ENCODE assay signal across 11 cellular contexts in the genomic region with DNA sequence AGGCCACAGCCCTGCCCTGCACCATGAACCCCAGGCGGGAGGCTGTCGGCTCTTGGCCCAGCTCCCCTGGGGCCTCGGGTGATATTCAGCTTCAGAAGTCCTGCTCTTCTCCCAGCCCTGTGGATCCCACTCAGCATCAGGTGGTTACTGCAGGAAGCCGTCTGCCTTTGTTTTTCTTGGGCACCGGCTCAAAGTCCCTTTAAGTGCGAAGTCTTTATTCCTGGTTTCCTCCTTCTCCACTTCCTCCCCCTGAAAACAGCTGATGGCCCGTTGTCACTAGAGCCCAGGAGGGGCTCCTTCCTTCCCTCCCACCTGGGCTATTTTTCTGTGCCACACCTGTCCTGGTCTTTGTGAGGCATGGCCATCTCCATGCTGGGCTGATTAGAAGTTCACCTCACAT.
DNase-seq lines count a peak whose midpoint lies in the region; TF ChIP-seq lines count a peak whose summit lies in the region.
"Had no signal": no experiment of that assay in that cellular context is flagged by ENCODE, and none has a peak within 500 bp of the region (broad histone marks: within the 10 kb centered on the region; RNA-seq: fewer than 3 reads in every experiment).

No MANE protein-coding gene starts in this region.

- TF ChIP-seq EP300 in esophagus muscularis mucosa (IDR thresholded peaks at IDR 0.05): no peak

- H3K18ac ChIP-seq in neuronal stem cell (ENCODE audit: low read length): no peak overlapping the region

- no peaks in the 10 kb centered on the region for H4K20me1 ChIP-seq in BLaER1 treated with 17β-estradiol and CSF1 and Interleukin-3, amounts not matched to agents 10 nM and 100 nM

- no peaks in the 10 kb centered on the region for H3K79me1 ChIP-seq in neuronal stem cell (ENCODE audit: low read depth, low read length)

- peak overlapping the region; percentile 44 for H2AK5ac ChIP-seq in neuronal stem cell (ENCODE audit: low read depth, low read length)

- no peak overlapping the region for H4K91ac ChIP-seq in neuronal stem cell (ENCODE audit: low read depth, low read length, poor library complexity)

- peaks cover 0 to 17% (median 14%) of the 10 kb centered on the region in 10 experiments; a peak in 14 of 20 replicates for H3K4me1 ChIP-seq in BLaER1 treated with 17β-estradiol and CSF1 and Interleukin-3, amounts not matched to agents 10 nM and 100 nM
- H3K4me1 ChIP-seq in esophagus muscularis mucosa (no peaks in the 10 kb centered on the region), neuronal stem cell (ENCODE audit: control insufficient read depth in 2 of 2, insufficient read depth in 1 of 2, low read depth in 1 of 2, low read length in 2 of 2) (peaks cover 2 to 4% of the 10 kb centered on the region in 2 donors), HAP-1 (no peaks in the 10 kb centered on the region), ascending aorta (no peaks in the 10 kb centered on the region)
- H3K4me1 ChIP-seq: Caco-2 had no signal

- DNase-seq in esophagus muscularis mucosa (ENCODE audit: extremely low spot score) (peak; percentile 88), neuronal stem cell (ENCODE audit: low spot score) (no peak), HAP-1 (ENCODE audit: low spot score in 2 of 2) (no peak), ascending aorta (ENCODE audit: low spot score in 2 of 2) (no peak), hypothalamus (lab: John Stamatoyannopoulos, UW) (no peak)
- DNase-seq: Caco-2; CD4-positive, alpha-beta T cell; GM23248; HCEC 1CT had no signal

- 71% methylated on average over 7 of the region's 7 CpGs for WGBS in esophagus muscularis mucosa
- no CpG with 5 or more reads among the region's 7 CpGs for WGBS in neuronal stem cell (ENCODE audit: extremely low coverage in 2 of 2, insufficient read length in 2 of 2, insufficient replicate concordance in 1 of 2), 2 donors

- no peak overlapping the region for H2BK120ac ChIP-seq in neuronal stem cell (ENCODE audit: low read depth, low read length)

- H3K4me2 ChIP-seq in BLaER1 treated with 17β-estradiol and CSF1 and Interleukin-3, amounts not matched to agents 10 nM and 100 nM: peak overlapping the region in 9 of 11 experiments; percentile 24 to 67 (median 51); a peak in 17 of 22 replicates
- no peak overlapping the region for H3K4me2 ChIP-seq in neuronal stem cell (ENCODE audit: insufficient read depth, low read length, poor library complexity, severe bottlenecking)

- H3K9me3 ChIP-seq in BLaER1 treated with 17β-estradiol and CSF1 and Interleukin-3, amounts not matched to agents 10 nM and 100 nM (replicated peaks in 1 of 11): no peaks in the 10 kb centered on the region
- H3K9me3 ChIP-seq in esophagus muscularis mucosa (no peaks in the 10 kb centered on the region), neuronal stem cell (replicated peaks in 1 of 2; ENCODE audit: control insufficient read depth in 2 of 2, insufficient read depth in 1 of 2, low read depth in 1 of 2, low read length in 2 of 2) (no peaks in the 10 kb centered on the region), HAP-1 (no peaks in the 10 kb centered on the region), ascending aorta (no peaks in the 10 kb centered on the region)
- H3K9me3 ChIP-seq: Caco-2 had no signal

- no peak overlapping the region for H4K8ac ChIP-seq in neuronal stem cell (ENCODE audit: low read depth, low read length)

- no peak overlapping the region for H3K14ac ChIP-seq in neuronal stem cell (ENCODE audit: low read length)

- H2BK15ac ChIP-seq in neuronal stem cell (ENCODE audit: low read length): peak overlapping the region; percentile 12

- no peak overlapping the region for H3K23ac ChIP-seq in neuronal stem cell (ENCODE audit: low read depth, low read length, poor library complexity)

- H3K27ac ChIP-seq in BLaER1 treated with 17β-estradiol and CSF1 and Interleukin-3, amounts not matched to agents 10 nM and 100 nM: no peak overlapping the region
- H3K27ac ChIP-seq in esophagus muscularis mucosa (replicated peaks in 1 of 4): no peak overlapping the region
- no peak overlapping the region for H3K27ac ChIP-seq in neuronal stem cell (replicated peaks; ENCODE audit: low read length)
- H3K27ac ChIP-seq in ascending aorta: no peak overlapping the region
- H3K27ac ChIP-seq: C4-2B, GM23248 had no signal

- in situ Hi-C loops in HAP-1 (cut with MboI; ENCODE audit: low sequenced_read_pairs): no loop called here

- TF ChIP-seq CTCF in esophagus muscularis mucosa (IDR thresholded peaks at IDR 0.05) (no peak), ascending aorta (IDR thresholded peaks at IDR 0.05) (no peak)

- no peak overlapping the region for H2BK12ac ChIP-seq in neuronal stem cell (ENCODE audit: low read length)

- no peak overlapping the region for H3K4ac ChIP-seq in neuronal stem cell (ENCODE audit: low read length)

- H3K4me3 ChIP-seq in BLaER1 treated with 17β-estradiol and CSF1 and Interleukin-3, amounts not matched to agents 10 nM and 100 nM: no peak overlapping the region
- H3K4me3 ChIP-seq in esophagus muscularis mucosa (no peak overlapping the region), neuronal stem cell (ENCODE audit: low read length in 2 of 2) (no peak overlapping the region), HAP-1 (no peak overlapping the region), ascending aorta (no peak overlapping the region)
- H3K4me3 ChIP-seq: GM23248 had no signal

- H3K36me3 ChIP-seq in BLaER1 treated with 17β-estradiol and CSF1 and Interleukin-3, amounts not matched to agents 10 nM and 100 nM: no peaks in the 10 kb centered on the region
- H3K36me3 ChIP-seq in esophagus muscularis mucosa (no peaks in the 10 kb centered on the region), neuronal stem cell (replicated peaks in 1 of 2; ENCODE audit: control insufficient read depth in 2 of 2, insufficient read depth in 2 of 2, low read length in 2 of 2) (no peaks in the 10 kb centered on the region), HAP-1 (replicated peaks) (no peaks in the 10 kb centered on the region), ascending aorta (no peaks in the 10 kb centered on the region)

- no peak overlapping the region for H2AFZ ChIP-seq in neuronal stem cell (ENCODE audit: low read length)
- H2AFZ ChIP-seq: GM23248 had no signal

- H3K27me3 ChIP-seq in BLaER1 treated with 17β-estradiol and CSF1 and Interleukin-3, amounts not matched to agents 10 nM and 100 nM: no peaks in the 10 kb centered on the region
- H3K27me3 ChIP-seq in esophagus muscularis mucosa (peaks cover 0 to 6% (median 0%) of the 10 kb centered on the region in 4 donors), neuronal stem cell (ENCODE audit: control insufficient read depth in 3 of 3, insufficient read depth in 3 of 3, low read depth in 1 of 3, low read length in 3 of 3) (no peaks in the 10 kb centered on the region), HAP-1 (ENCODE audit: low read depth) (peaks cover 2% of the 10 kb centered on the region; the same call in 1 of the 2 replicates), ascending aorta (no peaks in the 10 kb centered on the region)

- intact Hi-C loops in esophagus muscularis mucosa (cut with DNase I) (no loop called here), ascending aorta (cut with DNase I) (no loop called here)

- no peak for TF ChIP-seq POLR2A in esophagus muscularis mucosa (IDR thresholded peaks at IDR 0.05; ENCODE audit: low read depth)

- H3K9ac ChIP-seq in BLaER1 treated with 17β-estradiol and CSF1 and Interleukin-3, amounts not matched to agents 10 nM and 100 nM: no peak overlapping the region
- no peak overlapping the region for H3K9ac ChIP-seq in neuronal stem cell (ENCODE audit: low read depth, low read length, poor library complexity)
- H3K9ac ChIP-seq: GM23248 had no signal

- H2BK5ac ChIP-seq in neuronal stem cell (ENCODE audit: low read length): no peak overlapping the region
